In the genomic region with DNA sequence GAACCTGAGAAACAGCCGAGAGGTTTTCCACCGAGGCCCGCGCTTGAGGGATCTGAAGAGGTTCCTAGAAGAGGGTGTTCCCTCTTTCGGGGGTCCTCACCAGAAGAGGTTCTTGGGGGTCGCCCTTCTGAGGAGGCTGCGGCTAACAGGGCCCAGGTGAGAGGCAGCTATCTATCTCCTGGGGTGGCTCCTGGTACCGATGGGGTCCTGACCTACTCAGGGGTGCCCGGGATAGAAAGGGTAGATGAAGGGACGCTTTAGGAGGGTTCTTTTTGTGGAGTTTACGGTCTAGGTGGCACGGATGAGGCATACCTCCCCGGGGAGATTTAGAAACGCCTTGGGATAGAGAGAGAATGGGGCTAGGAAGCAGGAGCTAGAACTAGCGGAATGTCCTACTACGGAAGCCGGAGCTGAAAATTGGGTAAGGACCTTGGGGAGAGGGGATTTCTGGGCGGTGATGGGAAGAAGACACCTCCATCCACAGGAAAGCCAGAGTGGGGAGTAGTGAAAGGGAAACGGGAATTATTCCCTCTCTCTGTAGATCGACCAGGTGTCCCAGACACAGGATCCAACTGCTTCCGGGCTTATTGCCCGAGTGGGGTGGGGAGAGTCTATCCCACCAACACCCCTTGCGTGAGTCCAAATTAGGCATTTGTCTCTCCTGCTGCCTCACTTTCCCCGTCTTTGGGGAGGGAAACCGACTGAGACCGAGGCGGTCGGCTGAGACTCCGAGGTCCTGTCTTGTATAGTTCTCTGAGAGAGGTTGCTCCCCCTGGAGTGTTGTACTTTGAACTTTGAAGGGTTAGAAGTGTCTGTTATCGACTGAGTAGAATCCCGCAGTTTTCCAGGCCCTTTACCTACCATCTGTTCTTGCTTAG, we compare ENCODE assay signal across 8 cellular contexts. TPM values are rescaled to one million over a fixed set of nuclear protein-coding genes. Genes with fewer than 3 reads are reported as not detected.
DNase-seq lines count a peak whose midpoint lies in the region; ATAC-seq, FAIRE-seq and TF ChIP-seq lines count a peak whose summit lies in the region.

No MANE protein-coding gene starts in this region.

- peak overlapping the region; percentile 83 to 85 for H3K4me3 ChIP-seq in esophagus (ENCODE audit: low read depth in 1 of 2, low read length in 2 of 2)
- peak overlapping the region; percentile 95 for H3K4me3 ChIP-seq in naive thymus-derived CD4-positive, alpha-beta T cell (ENCODE audit: low read length)

- WGBS in esophagus, 2 donors: 0% methylated on average over 31 of the region's 31 CpGs

- in situ Hi-C loops in ACHN (cut with HindIII; ENCODE audit: low pct_ligation_motif_present, low pct_unique_long_range_greater_than_20kb, low sequenced_read_pairs): no loop called here
- in situ Hi-C loops in KBM-7 (cut with MboI; ENCODE audit: low pct_unique_long_range_greater_than_20kb, low sequenced_read_pairs): no loop called here

- H3K27ac ChIP-seq in esophagus (ENCODE audit: low read depth in 2 of 2, low read length in 1 of 2): peak overlapping the region; percentile 94 to 96
- H3K27ac ChIP-seq in naive thymus-derived CD4-positive, alpha-beta T cell (ENCODE audit: low read depth, low read length): peak overlapping the region; percentile 94

- H3K27ac Mint-ChIP-seq in activated CD8-positive, alpha-beta T cell treated with anti-CD3 and anti-CD28 coated beads for 36 hours: peak overlapping the region; percentile 96
- peak overlapping the region; percentile 93 to 99 (median 95) for H3K27ac Mint-ChIP-seq in naive thymus-derived CD4-positive, alpha-beta T cell

- no peak for TF ChIP-seq CTCF in activated CD8-positive, alpha-beta T cell treated with anti-CD3 and anti-CD28 coated beads for 36 hours (IDR thresholded peaks at IDR 0.05)
- TF ChIP-seq CTCF in D721Med (IDR thresholded peaks at IDR 0.05; ENCODE audit: insufficient read depth, missing control alignments): no peak

- peaks cover 45% of the 10 kb centered on the region for H3K4me1 Mint-ChIP-seq in activated CD8-positive, alpha-beta T cell treated with anti-CD3 and anti-CD28 coated beads for 36 hours (ENCODE audit: low read depth)
- peaks cover 42 to 76% (median 59%) of the 10 kb centered on the region in 7 donors for H3K4me1 Mint-ChIP-seq in naive thymus-derived CD4-positive, alpha-beta T cell

- ATAC-seq in GM18505 (IDR thresholded peaks at IDR 0.05; ENCODE audit: unreplicated experiment): peak; percentile 4
- ATAC-seq in activated CD8-positive, alpha-beta T cell treated with anti-CD3 and anti-CD28 coated beads for 36 hours: no peak
- no peak for ATAC-seq in naive thymus-derived CD4-positive, alpha-beta T cell
- ATAC-seq in HG02870 (IDR thresholded peaks at IDR 0.05; ENCODE audit: unreplicated experiment): no peak

- peak; percentile 60 for DNase-seq in ACHN
- peak; percentile 35 for DNase-seq in KBM-7
- DNase-seq in activated CD8-positive, alpha-beta T cell treated with anti-CD3 and anti-CD28 coated beads for 36 hours: peak; percentile 29
- peak in 8 of 9 donors; percentile 15 to 29 (median 25) for DNase-seq in naive thymus-derived CD4-positive, alpha-beta T cell
- no peak for DNase-seq in D721Med (ENCODE audit: insufficient read length, low spot score)

- H3K4me3 Mint-ChIP-seq in activated CD8-positive, alpha-beta T cell treated with anti-CD3 and anti-CD28 coated beads for 36 hours: peak overlapping the region; percentile 95
- H3K4me3 Mint-ChIP-seq in naive thymus-derived CD4-positive, alpha-beta T cell: peak overlapping the region; percentile 93 to 100 (median 98)

- CTCF ChIA-PET in activated CD8-positive, alpha-beta T cell treated with anti-CD3 and anti-CD28 coated beads for 36 hours (lab: Charles Lee): interaction anchor here (0.8 to 1.5 kb wide), 5 partner anchors 16 to 94 kb away, joined by 3 to 4 read pairs (median 4); partner anchors contain the start of gene CPNE2
- CTCF ChIA-PET in naive thymus-derived CD4-positive, alpha-beta T cell (lab: Charles Lee): interaction anchor here (1.0 to 1.1 kb wide), 3 partner anchors 104 to 223 kb away, joined by 3 read pairs; no protein-coding TSS in a partner anchor

- H3K27me3 Mint-ChIP-seq in activated CD8-positive, alpha-beta T cell treated with anti-CD3 and anti-CD28 coated beads for 36 hours: no peaks in the 10 kb centered on the region
- H3K27me3 Mint-ChIP-seq in naive thymus-derived CD4-positive, alpha-beta T cell: peaks cover 0 to 3% (median 0%) of the 10 kb centered on the region in 5 donors

- intact Hi-C loops in activated CD8-positive, alpha-beta T cell treated with anti-CD3 and anti-CD28 coated beads for 36 hours (cut with micrococcal nuclease): loop anchor here (10.0 kb wide), 1 partner anchor 222 kb away; the partner anchor contains the start of gene CETP
- intact Hi-C loops in naive thymus-derived CD4-positive, alpha-beta T cell (cut with micrococcal nuclease): loop anchor here (1.0 to 10.0 kb wide), 19 partner anchors 57 to 1208 kb away; partner anchors contain the start of genes CIAPIN1 (in 2 of the 2), COQ9 (in 2 of the 2), HERPUD1 (in 2 of the 2) and ARL2BP (in 1 of the 2)

- no peaks in the 10 kb centered on the region for H3K9me3 ChIP-seq in esophagus (ENCODE audit: control insufficient read depth in 2 of 2, insufficient read depth in 1 of 2, low read depth in 1 of 2, low read length in 1 of 2)
- H3K9me3 ChIP-seq in naive thymus-derived CD4-positive, alpha-beta T cell (ENCODE audit: control insufficient read depth in 2 of 3, low read length in 3 of 3): no peaks in the 10 kb centered on the region

- H3K36me3 Mint-ChIP-seq in activated CD8-positive, alpha-beta T cell treated with anti-CD3 and anti-CD28 coated beads for 36 hours (ENCODE audit: low read depth): peaks cover 10% of the 10 kb centered on the region
- peaks cover 0 to 4% (median 0%) of the 10 kb centered on the region in 5 donors for H3K36me3 Mint-ChIP-seq in naive thymus-derived CD4-positive, alpha-beta T cell

- FAIRE-seq in D721Med (lab: Jason Lieb, UNC): no peak

- H3K27me3 ChIP-seq in esophagus (ENCODE audit: control insufficient read depth in 1 of 2, insufficient read depth in 2 of 2, low read length in 2 of 2): no peaks in the 10 kb centered on the region
- H3K27me3 ChIP-seq in naive thymus-derived CD4-positive, alpha-beta T cell (ENCODE audit: control insufficient read depth in 2 of 2, insufficient read depth in 2 of 2, low read length in 2 of 2): no peaks in the 10 kb centered on the region

- H3K4me1 ChIP-seq in esophagus (ENCODE audit: control insufficient read depth in 2 of 2, insufficient read depth in 2 of 2, low read length in 1 of 2): no peaks in the 10 kb centered on the region
- peaks cover 20 to 26% of the 10 kb centered on the region in 2 donors for H3K4me1 ChIP-seq in naive thymus-derived CD4-positive, alpha-beta T cell (ENCODE audit: control insufficient read depth in 2 of 2, insufficient read depth in 2 of 2, low read length in 2 of 2)

- no peak for TF ChIP-seq POLR2A in GM18505 (IDR thresholded peaks at IDR 0.05; ENCODE audit: borderline replicate concordance, extremely low read depth, insufficient read depth, insufficient read length)

- POLR2A ChIA-PET in activated CD8-positive, alpha-beta T cell treated with anti-CD3 and anti-CD28 coated beads for 36 hours (lab: Charles Lee): interaction anchor here (0.6 to 1.4 kb wide), 8 partner anchors 8 to 733 kb away, joined by 3 to 4 read pairs (median 3); partner anchors contain the start of gene NLRC5
- POLR2A ChIA-PET in naive thymus-derived CD4-positive, alpha-beta T cell (lab: Charles Lee): interaction anchor here (0.7 to 1.6 kb wide), 10 partner anchors 38 to 415 kb away, joined by 3 to 7 read pairs (median 3); partner anchors contain the start of genes ARL2BP, CIAPIN1, COQ9 and HERPUD1

- H3K9me3 Mint-ChIP-seq in activated CD8-positive, alpha-beta T cell treated with anti-CD3 and anti-CD28 coated beads for 36 hours: no peaks in the 10 kb centered on the region
- H3K9me3 Mint-ChIP-seq in naive thymus-derived CD4-positive, alpha-beta T cell: peaks cover 0 to 4% (median 0%) of the 10 kb centered on the region in 11 donors

- H3K36me3 ChIP-seq in esophagus (ENCODE audit: control insufficient read depth in 2 of 2, insufficient read depth in 2 of 2, low read length in 1 of 2): no peaks in the 10 kb centered on the region
- H3K36me3 ChIP-seq in naive thymus-derived CD4-positive, alpha-beta T cell (ENCODE audit: control insufficient read depth in 2 of 3, insufficient read depth in 3 of 3, low read length in 3 of 3): peaks cover 0 to 12% (median 0%) of the 10 kb centered on the region in 3 experiments

RNA-seq across cellular contexts. Expression of gene RSPRY1, which starts 0.7 kb away (rescaled TPM):
- 10 to 100 TPM; 24.5 to 29.4 TPM for total RNA-seq in activated CD8-positive, alpha-beta T cell treated with anti-CD3 and anti-CD28 coated beads for 36 hours
- polyA plus RNA-seq in esophagus: 1 to 10 TPM; 7.5 to 9.8 TPM
- 10 to 100 TPM; 24.1 to 40.5 (median 33.6) TPM for total RNA-seq in naive thymus-derived CD4-positive, alpha-beta T cell
- 10 to 100 TPM; 22.2 to 34.2 TPM for polyA plus RNA-seq in naive thymus-derived CD4-positive, alpha-beta T cell

RNA-seq across cellular contexts. Expression of gene PSME3IP1, which starts 1.0 kb away (rescaled TPM):
- total RNA-seq in activated CD8-positive, alpha-beta T cell treated with anti-CD3 and anti-CD28 coated beads for 36 hours: 100 to 1,000 TPM; 101 to 103 TPM
- polyA plus RNA-seq in esophagus: 10 to 100 TPM; 50.4 to 50.6 TPM
- 100 to 1,000 TPM; 109 to 159 (median 140) TPM for total RNA-seq in naive thymus-derived CD4-positive, alpha-beta T cell
- polyA plus RNA-seq in naive thymus-derived CD4-positive, alpha-beta T cell: 10 to 100 TPM; 76.3 to 84.7 TPM

RNA-seq across cellular contexts. Expression of gene ARL2BP, which starts 58.2 kb away (rescaled TPM):
- total RNA-seq in activated CD8-positive, alpha-beta T cell treated with anti-CD3 and anti-CD28 coated beads for 36 hours: 10 to 100 TPM in 1 of 2 experiments, 1 to 10 TPM in 1; 9.4 to 11.0 TPM
- polyA plus RNA-seq in esophagus: 10 to 100 TPM; 20.8 to 30.1 TPM
- 10 to 100 TPM; 32.6 to 57.7 (median 37.9) TPM for total RNA-seq in naive thymus-derived CD4-positive, alpha-beta T cell
- 100 to 1,000 TPM; 146 to 166 TPM for polyA plus RNA-seq in naive thymus-derived CD4-positive, alpha-beta T cell
